ENCODE assay signal across 10 cellular contexts in the genomic region with DNA sequence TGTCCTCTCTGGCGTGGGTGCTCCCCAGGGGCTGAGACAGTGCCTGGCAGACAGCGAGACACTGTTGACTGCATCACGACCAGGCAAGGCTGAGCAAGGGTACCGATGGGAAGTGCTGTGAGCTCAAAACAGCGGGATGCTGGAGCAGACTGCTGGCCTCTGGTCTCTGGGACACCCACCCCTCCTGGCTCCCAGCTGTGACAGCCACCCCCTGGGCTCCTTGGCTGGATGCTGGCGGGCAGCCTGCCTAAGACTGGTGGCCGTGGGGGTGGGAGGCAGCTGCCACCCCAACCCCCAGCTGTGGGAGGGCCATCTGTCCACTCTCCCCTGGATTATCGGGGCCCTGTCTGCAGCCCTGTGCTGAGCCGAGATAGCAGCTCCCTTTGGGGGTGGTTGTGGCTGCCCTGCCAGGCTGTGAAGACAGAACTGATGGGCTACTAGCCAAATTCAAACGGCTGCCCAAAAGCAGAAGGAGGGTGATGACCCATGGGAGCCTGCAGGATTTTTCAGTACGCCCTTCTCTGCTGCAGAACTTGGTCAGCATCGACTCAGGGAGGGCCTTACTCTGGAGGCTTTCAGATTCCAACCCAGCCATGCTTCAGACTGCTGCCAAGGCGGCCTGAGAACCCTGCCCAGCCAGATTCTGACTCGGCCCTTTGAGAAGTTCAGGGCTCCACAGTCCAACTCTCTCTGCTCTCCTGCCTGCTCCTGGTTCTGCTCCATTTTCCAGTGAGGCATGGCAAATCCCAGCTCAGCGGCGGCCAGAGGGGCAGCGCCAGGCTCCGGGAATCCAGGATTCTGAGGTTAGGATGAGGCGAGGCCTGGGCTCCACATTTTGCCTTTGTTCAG.
DNase-seq lines count a peak whose midpoint lies in the region; TF ChIP-seq lines count a peak whose summit lies in the region.
"Had no signal": no experiment of that assay in that cellular context is flagged by ENCODE, and none has a peak within 500 bp of the region (broad histone marks: within the 10 kb centered on the region; RNA-seq: fewer than 3 reads in every experiment).

No MANE protein-coding gene starts in this region.

- TF ChIP-seq CTCF in Peyer's patch (IDR thresholded peaks at IDR 0.05) (no peak), fibroblast of pulmonary artery (IDR thresholded peaks at IDR 0.05; ENCODE audit: low read length, missing control alignments) (no peak)

- DNase-seq in Peyer's patch (peak in 1 of 3 donors; percentile 57), fibroblast of pulmonary artery (ENCODE audit: low read depth) (peak; percentile 70), nucleus accumbens (lab: John Stamatoyannopoulos, UW) (peak in 41 of 56 donors; percentile 7 to 80 (median 43)), activated gamma-delta T cell treated with Interleukin-2 at 50 U/mL for 16 hours (no peak), NCI-H1092 treated with DMSO at 0.1 percent for 48 hours (lab: John Stamatoyannopoulos, UW) (no peak), RPMI8226 (no peak)
- no peak for DNase-seq in activated T-cell treated with anti-CD3 and anti-CD28 coated beads, Interleukin-2, amount 50 U/mL, for 1 hour
- DNase-seq: activated CD8-positive, alpha-beta memory T cell treated with anti-CD3 and anti-CD28 coated beads, Interleukin-2, amount 50 U/mL, for 4 hours; MM.1S had no signal

- H3K79me2 ChIP-seq in ACC112 (ENCODE audit: control insufficient read depth, insufficient read depth, low read length, unreplicated experiment) = no peaks in the 10 kb centered on the region

- no peaks in the 10 kb centered on the region for H3K27me3 ChIP-seq in ACC112 (ENCODE audit: insufficient read depth, low read length)
- H3K27me3 ChIP-seq in Peyer's patch = no peaks in the 10 kb centered on the region

- no peaks in the 10 kb centered on the region for H3K36me3 ChIP-seq in ACC112 (ENCODE audit: insufficient read depth, low read length)
- peaks cover 0 to 62% (median 0%) of the 10 kb centered on the region in 3 donors for H3K36me3 ChIP-seq in Peyer's patch

- no peaks in the 10 kb centered on the region for H3K9me3 ChIP-seq in Peyer's patch

- H3K4me1 ChIP-seq in ACC112 (ENCODE audit: control insufficient read depth, insufficient read depth, low read length, unreplicated experiment) = peaks cover 55% of the 10 kb centered on the region
- H3K4me1 ChIP-seq in Peyer's patch = peaks cover 0 to 55% (median 0%) of the 10 kb centered on the region in 4 donors

- no peak for TF ChIP-seq POLR2A in Peyer's patch (IDR thresholded peaks at IDR 0.05)

- H3K27ac ChIP-seq in ACC112 (ENCODE audit: low read depth, low read length) (peak overlapping the region; percentile 38; the same call in 1 of the 2 replicates), Peyer's patch (peak overlapping the region in 3 of 4 donors; percentile 46 to 54 (median 52))

- H3K4me3 ChIP-seq in ACC112 (ENCODE audit: low read depth, low read length) (no peak overlapping the region), Peyer's patch (no peak overlapping the region), fibroblast of pulmonary artery (replicated peaks; ENCODE audit: low read depth, low read length) (no peak overlapping the region)

- no peak overlapping the region for H2AFZ ChIP-seq in ACC112 (ENCODE audit: low read length, unreplicated experiment)

Comparison
In these comparisons a context has a peak if more than half of its experiments do, and no peak if none do; other contexts are left out.
1. DNase-seq: peak in fibroblast of pulmonary artery (single experiment) and nucleus accumbens (41 of 56); none in activated gamma-delta T cell treated with Interleukin-2 at 50 U/mL for 16 hours (single experiment), NCI-H1092 treated with DMSO at 0.1 percent for 48 hours (single experiment), RPMI8226 (single experiment) and activated T-cell treated with anti-CD3 and anti-CD28 coated beads, Interleukin-2, amount 50 U/mL, for 1 hour (single experiment).